ENCODE assay signal across 8 cellular contexts in the genomic region with DNA sequence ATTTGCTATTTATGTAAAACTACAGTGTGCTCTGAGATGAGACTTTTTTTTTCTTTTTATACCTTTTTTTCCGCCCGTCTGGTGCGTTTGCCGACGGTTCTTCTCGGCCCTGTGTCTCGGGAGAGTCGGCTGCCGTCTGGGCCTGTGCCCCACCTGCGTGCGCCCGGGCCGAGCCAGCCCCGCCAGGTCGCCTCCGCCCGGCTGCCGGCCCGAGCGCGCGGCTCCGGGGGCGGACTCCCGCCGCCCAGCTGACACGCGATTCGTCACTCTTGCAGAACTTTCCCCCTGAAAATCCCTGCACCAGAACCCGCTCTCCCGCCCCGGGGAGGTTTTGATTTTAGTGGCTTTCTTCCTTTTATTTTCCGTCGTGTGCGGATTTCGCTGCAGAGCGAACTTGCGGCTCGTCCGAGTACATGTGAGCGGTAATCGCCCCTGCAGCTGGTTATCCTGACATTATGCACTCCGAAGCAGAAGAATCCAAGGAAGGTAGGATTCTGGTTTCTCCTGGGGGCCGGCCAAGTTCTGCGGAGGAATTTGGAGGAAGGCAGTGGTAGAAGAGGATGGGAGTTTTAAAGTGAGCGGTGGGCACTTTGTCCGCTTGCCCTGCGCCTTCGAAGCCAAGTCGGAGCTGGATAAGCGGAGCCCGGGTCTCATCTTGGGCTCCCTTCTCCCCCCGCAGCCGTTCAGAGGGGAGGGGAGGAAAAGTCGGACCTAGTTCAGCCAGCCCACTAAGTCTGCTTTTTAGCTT. TPM values are rescaled to one million over a fixed set of nuclear protein-coding genes. Genes with fewer than 3 reads are reported as not detected.
DNase-seq lines count a peak whose midpoint lies in the region; ATAC-seq and TF ChIP-seq lines count a peak whose summit lies in the region.

TSS of gene TNFAIP8 (plus strand) at position 384 of the 748 bp plus-strand sequence. CDS start at position 456, 72 bp downstream.

- TF ChIP-seq CTCF in BE2C (IDR thresholded peaks at IDR 0.05; ENCODE audit: low read depth, low read length) (no peak), colonic mucosa (IDR thresholded peaks at IDR 0.05) (no peak)

- H3K9ac ChIP-seq in colonic mucosa (ENCODE audit: low read depth in 2 of 2, low read length in 2 of 2) = peak within 1 kb of the TSS; percentile 44 to 64

- H3K27ac ChIP-seq in colonic mucosa = peak within 1 kb of the TSS; percentile 72

- DNase-seq in BE2C = no peak
- DNase-seq in colonic mucosa = peak; percentile 64
- peak; percentile 82 for DNase-seq in left kidney (ENCODE audit: low read depth, low spot score)
- DNase-seq in stimulated activated CD4-positive, alpha-beta T cell treated with anti-CD3 and anti-CD28 coated beads, Interleukin-1b, Interleukin-23, amount 100 ng/mL, for 48 hours = peak; percentile 86
- no peak for DNase-seq in superior temporal gyrus (ENCODE audit: extremely low spot score)

- H3K9me3 ChIP-seq in BE2C = no peaks in the 10 kb centered on the region
- no peaks in the 10 kb centered on the region for H3K9me3 ChIP-seq in colonic mucosa

- H3K36me3 ChIP-seq in BE2C (no peaks in the 10 kb centered on the region), colonic mucosa (no peaks in the 10 kb centered on the region)

- intact Hi-C loops in colonic mucosa (cut with DNase I) = no loop called here

- peak; percentile 41 for ATAC-seq in GM19455 (IDR thresholded peaks at IDR 0.05; ENCODE audit: unreplicated experiment)
- ATAC-seq in HG03571 (IDR thresholded peaks at IDR 0.05; ENCODE audit: unreplicated experiment) = peak; percentile 34
- ATAC-seq in activated CD4-positive, CD25-positive, alpha-beta regulatory T cell treated with anti-CD3 and anti-CD28 coated beads, Interleukin-2, amount 50 U/mL, for 24 hours = peak; percentile 58 to 62

- no peaks in the 10 kb centered on the region for H3K4me1 ChIP-seq in BE2C
- no peaks in the 10 kb centered on the region for H3K4me1 ChIP-seq in colonic mucosa

- H3K27me3 ChIP-seq in BE2C (peaks cover 53% of the 10 kb centered on the region), colonic mucosa (no peaks in the 10 kb centered on the region)

- H3K4me3 ChIP-seq in BE2C (ENCODE audit: low read depth, low read length) = peak within 1 kb of the TSS; percentile 17
- peak within 1 kb of the TSS; percentile 56 for H3K4me3 ChIP-seq in colonic mucosa

RNA-seq across cellular contexts. Expression of gene TNFAIP8, which starts in this region (rescaled TPM):
- not detected for polyA plus RNA-seq in BE2C (2012; ENCODE audit: insufficient read depth, insufficient read length, low read depth)
- 10 to 100 TPM; 11.0 to 12.7 TPM for total RNA-seq in colonic mucosa

Comparison
In these comparisons a context has a peak if more than half of its experiments do, and no peak if none do; other contexts are left out.
1. DNase-seq: peak in colonic mucosa (single experiment), left kidney (single experiment) and stimulated activated CD4-positive, alpha-beta T cell treated with anti-CD3 and anti-CD28 coated beads, Interleukin-1b, Interleukin-23, amount 100 ng/mL, for 48 hours (single experiment); none in BE2C (single experiment) and superior temporal gyrus (single experiment).
2. Peak in every context shown above with its lines, with median percentiles within 50 percentile points of each other: ATAC-seq.